19 cellular contexts compared by ENCODE assay signal in genomic region chr5:180686799-180687198, GRCh38. TPM values are rescaled to one million over a fixed set of nuclear protein-coding genes. Genes with fewer than 3 reads are reported as not detected.
"Had no signal": no experiment of that assay in that cellular context is flagged by ENCODE, and none has a peak within 500 bp of the region (broad histone marks: within the 10 kb centered on the region; RNA-seq: fewer than 3 reads in every experiment).

No MANE protein-coding gene starts in this region.

RNA-seq across cellular contexts. Expression of gene FLT4, which starts 37.4 kb away (rescaled TPM):
- total RNA-seq: smooth muscle cell had no signal
- polyA plus RNA-seq: smooth muscle cell had no signal

RNA-seq across cellular contexts. Expression of gene OR2Y1, which starts 53.1 kb away (rescaled TPM):
- total RNA-seq: natural killer cell treated with Interleukin-12 subunit alpha and Interleukin-12 subunit beta and Interleukin-15 and Interleukin-18, amount 100 ng/mL, for 72 hours; neural crest cell; omental fat pad; osteocyte; pancreas; posterior vena cava; prostate gland; pulmonary artery endothelial cell; right atrium auricular region; sciatic nerve; smooth muscle cell; spleen; suprapubic skin; testis; transverse colon; upper lobe of right lung; urinary bladder; uterus had no signal
- polyA plus RNA-seq: pancreas, smooth muscle cell, spleen, thymus, urinary bladder had no signal
